ENCODE assay signal across 16 cellular contexts in the genomic region with DNA sequence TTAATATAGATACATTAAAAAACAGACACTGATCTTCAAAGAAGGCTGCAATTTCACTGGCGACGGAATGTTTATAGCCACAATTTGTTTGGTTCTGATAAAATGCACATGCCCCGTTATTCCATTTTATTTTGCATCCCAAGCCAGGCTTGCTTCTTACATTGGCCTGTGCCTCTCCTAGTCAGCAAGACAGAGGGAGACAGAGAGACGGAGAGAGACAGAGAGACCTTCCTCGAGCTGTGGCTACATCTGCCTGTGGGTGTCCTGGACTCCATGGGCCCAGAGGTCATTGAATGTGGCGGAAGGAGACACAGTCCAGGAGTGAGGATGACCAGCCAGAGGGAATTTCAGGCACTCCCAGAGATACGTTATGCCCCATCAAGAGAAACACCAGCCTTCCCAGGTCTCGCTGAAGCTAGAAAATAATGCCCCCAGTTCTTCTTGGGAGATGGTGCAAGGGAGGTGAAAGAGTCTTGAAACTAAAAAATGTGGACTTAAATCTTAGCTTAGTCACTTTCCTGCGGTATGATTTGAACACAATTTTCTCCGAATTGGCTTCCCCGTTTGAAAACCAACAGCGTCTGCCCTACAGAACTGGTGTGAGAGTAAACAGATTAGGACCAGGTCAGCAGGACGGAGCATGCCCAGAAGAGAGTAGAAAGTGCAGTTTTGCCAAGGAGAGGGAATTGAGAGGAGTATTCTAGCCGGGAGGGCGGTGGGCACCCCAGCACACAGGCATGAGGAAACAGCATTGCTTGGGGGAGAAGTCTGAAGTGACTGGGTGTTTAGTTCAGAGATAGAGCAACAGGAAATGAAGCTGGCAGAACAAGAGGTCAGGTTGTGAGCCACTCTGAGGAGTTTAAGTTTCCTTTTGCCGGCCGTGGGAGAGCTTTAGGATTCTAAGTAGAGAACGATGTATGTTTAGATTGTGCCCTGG.
DNase-seq lines count a peak whose midpoint lies in the region; ATAC-seq, FAIRE-seq and TF ChIP-seq lines count a peak whose summit lies in the region.
"Had no signal": no experiment of that assay in that cellular context is flagged by ENCODE, and none has a peak within 500 bp of the region (broad histone marks: within the 10 kb centered on the region; RNA-seq: fewer than 3 reads in every experiment).

No MANE protein-coding gene starts in this region.

- H3K4me3 ChIP-seq in bronchial epithelial cell (ENCODE audit: low read depth, low read length) (no peak overlapping the region), uterus (no peak overlapping the region)
- H3K4me3 ChIP-seq: A549, heart right ventricle, MG63 had no signal

- peaks cover 11% of the 10 kb centered on the region for H3K9me3 Mint-ChIP-seq in activated CD4-positive, alpha-beta T cell treated with anti-CD3 and anti-CD28 coated beads for 36 hours (ENCODE audit: low read depth)
- H3K9me3 Mint-ChIP-seq in stimulated activated effector memory CD8-positive, alpha-beta T cell treated with anti-CD3 and anti-CD28 coated beads, Interleukin-12 subunit alpha, Interleukin-12 subunit beta, amount 100 ng/mL, for 72 hours = no peaks in the 10 kb centered on the region

- CTCF ChIA-PET in activated CD4-positive, alpha-beta T cell treated with anti-CD3 and anti-CD28 coated beads for 36 hours (lab: Charles Lee) = interaction anchor here (0.6 to 3.7 kb wide), 6 partner anchors 11 to 402 kb away, joined by 3 to 12 read pairs (median 3); no protein-coding TSS in a partner anchor

- DNase-seq in activated CD4-positive, alpha-beta T cell treated with anti-CD3 and anti-CD28 coated beads for 36 hours = peak; percentile 63
- DNase-seq in activated CD4-positive, alpha-beta T cell treated with anti-CD3 and anti-CD28 coated beads, Interleukin-2, amount 50 U/mL, for 1 hour = no peak
- DNase-seq in bronchial epithelial cell (ENCODE audit: low read depth) = peak; percentile 28
- peak in 1 of 2 donors; percentile 75 for DNase-seq in stimulated activated effector memory CD8-positive, alpha-beta T cell treated with anti-CD3 and anti-CD28 coated beads, Interleukin-12 subunit alpha, Interleukin-12 subunit beta, amount 100 ng/mL, for 72 hours (ENCODE audit: low spot score in 2 of 2)
- no peak for DNase-seq in uterus
- DNase-seq: heart right ventricle, left ventricle myocardium superior, MG63, NCI-H2171 treated with DMSO at 0.1 percent for 48 hours, occipital lobe, substantia nigra had no signal

- H3K27me3 ChIP-seq in bronchial epithelial cell (ENCODE audit: control insufficient read depth, insufficient read depth, low read length) (no peaks in the 10 kb centered on the region), uterus (no peaks in the 10 kb centered on the region)
- H3K27me3 ChIP-seq: MG63 had no signal

- TF ChIP-seq CTCF in bronchial epithelial cell (IDR thresholded peaks at IDR 0.05; ENCODE audit: insufficient read depth, low read length, severe bottlenecking) = no peak
- TF ChIP-seq CTCF in uterus (IDR thresholded peaks at IDR 0.05) = no peak

- H3K4me1 ChIP-seq in uterus = no peaks in the 10 kb centered on the region
- H3K4me1 ChIP-seq: A549, heart right ventricle had no signal

- peaks cover 5% of the 10 kb centered on the region for H3K36me3 Mint-ChIP-seq in activated CD4-positive, alpha-beta T cell treated with anti-CD3 and anti-CD28 coated beads for 36 hours (ENCODE audit: low read depth)
- no peaks in the 10 kb centered on the region for H3K36me3 Mint-ChIP-seq in stimulated activated effector memory CD8-positive, alpha-beta T cell treated with anti-CD3 and anti-CD28 coated beads, Interleukin-12 subunit alpha, Interleukin-12 subunit beta, amount 100 ng/mL, for 72 hours

- H3K36me3 ChIP-seq in bronchial epithelial cell (ENCODE audit: control insufficient read depth, insufficient read depth, low read length) (no peaks in the 10 kb centered on the region), uterus (no peaks in the 10 kb centered on the region)
- H3K36me3 ChIP-seq: heart right ventricle, MG63 had no signal

- H3K4me1 Mint-ChIP-seq in activated CD4-positive, alpha-beta T cell treated with anti-CD3 and anti-CD28 coated beads for 36 hours = peaks cover 78% of the 10 kb centered on the region
- peaks cover 64% of the 10 kb centered on the region for H3K4me1 Mint-ChIP-seq in stimulated activated effector memory CD8-positive, alpha-beta T cell treated with anti-CD3 and anti-CD28 coated beads, Interleukin-12 subunit alpha, Interleukin-12 subunit beta, amount 100 ng/mL, for 72 hours

- FAIRE-seq in bronchial epithelial cell (lab: Jason Lieb, UNC) = peak; percentile 40
- FAIRE-seq: A549 had no signal

- H3K4me3 Mint-ChIP-seq in activated CD4-positive, alpha-beta T cell treated with anti-CD3 and anti-CD28 coated beads for 36 hours = peak overlapping the region; percentile 72
- peak overlapping the region; percentile 72 for H3K4me3 Mint-ChIP-seq in stimulated activated effector memory CD8-positive, alpha-beta T cell treated with anti-CD3 and anti-CD28 coated beads, Interleukin-12 subunit alpha, Interleukin-12 subunit beta, amount 100 ng/mL, for 72 hours

- peak overlapping the region; percentile 98 for H3K27ac Mint-ChIP-seq in activated CD4-positive, alpha-beta T cell treated with anti-CD3 and anti-CD28 coated beads for 36 hours
- H3K27ac Mint-ChIP-seq in stimulated activated effector memory CD8-positive, alpha-beta T cell treated with anti-CD3 and anti-CD28 coated beads, Interleukin-12 subunit alpha, Interleukin-12 subunit beta, amount 100 ng/mL, for 72 hours = peak overlapping the region; percentile 92

- H3K27me3 Mint-ChIP-seq in activated CD4-positive, alpha-beta T cell treated with anti-CD3 and anti-CD28 coated beads for 36 hours = no peaks in the 10 kb centered on the region

- no peaks in the 10 kb centered on the region for H3K9me3 ChIP-seq in uterus
- H3K9me3 ChIP-seq: MG63 had no signal

- TF ChIP-seq POLR2A in uterus (IDR thresholded peaks at IDR 0.05) = no peak

- POLR2A ChIA-PET in activated CD4-positive, alpha-beta T cell treated with anti-CD3 and anti-CD28 coated beads for 36 hours (lab: Charles Lee) = interaction anchor here (0.6 to 1.2 kb wide), 5 partner anchors 11 to 1548 kb away, joined by 3 to 4 read pairs (median 3); partner anchors contain the start of gene BCL11B

- no peak overlapping the region for H3K27ac ChIP-seq in uterus
- H3K27ac ChIP-seq: A549, RWPE1 had no signal

- intact Hi-C loops in activated CD4-positive, alpha-beta T cell treated with anti-CD3 and anti-CD28 coated beads for 36 hours (cut with DNase I, micrococcal nuclease) = loop anchor here (5.0 kb wide), 5 partner anchors 102 to 413 kb away; no protein-coding TSS in a partner anchor
- intact Hi-C loops in uterus (cut with DNase I; ENCODE audit: low total_unique reads) = no loop called here

- ATAC-seq in activated CD4-positive, alpha-beta T cell treated with anti-CD3 and anti-CD28 coated beads for 36 hours = peak; percentile 93
- peak; percentile 93 for ATAC-seq in activated CD4-positive, CD25-positive, alpha-beta regulatory T cell treated with anti-CD3 and anti-CD28 coated beads, Interleukin-2, amount 50 U/mL, for 24 hours
- peak; percentile 99 for ATAC-seq in stimulated activated effector memory CD8-positive, alpha-beta T cell treated with anti-CD3 and anti-CD28 coated beads, Interleukin-12 subunit alpha, Interleukin-12 subunit beta, amount 100 ng/mL, for 72 hours
- no peak for ATAC-seq in GM18907 (IDR thresholded peaks at IDR 0.05; ENCODE audit: unreplicated experiment)
- ATAC-seq in HG03045 (IDR thresholded peaks at IDR 0.05; ENCODE audit: unreplicated experiment) = no peak
- ATAC-seq: A549, heart right ventricle, left ventricle myocardium superior had no signal

Comparison
In these comparisons a context has a peak if more than half of its experiments do, and no peak if none do; other contexts are left out.
1. DNase-seq: peak in activated CD4-positive, alpha-beta T cell treated with anti-CD3 and anti-CD28 coated beads for 36 hours (single experiment) and bronchial epithelial cell (single experiment); none in activated CD4-positive, alpha-beta T cell treated with anti-CD3 and anti-CD28 coated beads, Interleukin-2, amount 50 U/mL, for 1 hour (single experiment) and uterus (0 of 2).
2. ATAC-seq: peak in activated CD4-positive, alpha-beta T cell treated with anti-CD3 and anti-CD28 coated beads for 36 hours (single experiment), activated CD4-positive, CD25-positive, alpha-beta regulatory T cell treated with anti-CD3 and anti-CD28 coated beads, Interleukin-2, amount 50 U/mL, for 24 hours (2 of 2) and stimulated activated effector memory CD8-positive, alpha-beta T cell treated with anti-CD3 and anti-CD28 coated beads, Interleukin-12 subunit alpha, Interleukin-12 subunit beta, amount 100 ng/mL, for 72 hours (single experiment); none in GM18907 (single experiment) and HG03045 (single experiment).